ENCODE assay signal across 2 cellular contexts in genomic region chr1:91891969-91892368, GRCh38.
TF ChIP-seq lines count a peak whose summit lies in the region.

No MANE protein-coding gene starts in this region.

TF ChIP-seq in HCT116, 20 proteins besides CTCF, POLR2A, EP300 and RAD21:
- TF ChIP-seq SRF (IDR thresholded peaks at IDR 0.05; ENCODE audit: low read depth) = no peak

TF ChIP-seq in K562, 482 proteins besides CTCF, POLR2A, EP300 and RAD21:
- TF ChIP-seq TEAD1 (CRISPR knock-in tag; IDR thresholded peaks at IDR 0.05) = no peak
- TF ChIP-seq ZNF3 (CRISPR knock-in tag; IDR thresholded peaks at IDR 0.05) = no peak
- TF ChIP-seq ZBTB5 (IDR thresholded peaks at IDR 0.05) = no peak
- TF ChIP-seq SP1 (CRISPR knock-in tag; IDR thresholded peaks at IDR 0.05) = no peak
- TF ChIP-seq MYBL2 (IDR thresholded peaks at IDR 0.05; ENCODE audit: low read depth) = no peak
- no peak for TF ChIP-seq MYBL2 (CRISPR knock-in tag; IDR thresholded peaks at IDR 0.05; ENCODE audit: borderline replicate concordance)
- no peak for TF ChIP-seq E2F3 (CRISPR knock-in tag; IDR thresholded peaks at IDR 0.05)
- no peak for TF ChIP-seq ID3 (CRISPR knock-in tag; IDR thresholded peaks at IDR 0.05)
- no peak for TF ChIP-seq ID3 (tag; IDR thresholded peaks at IDR 0.05)
- TF ChIP-seq FOSL1 (tag; conservative IDR thresholded peaks at IDR 0.05) = no peak
- no peak for TF ChIP-seq TCFL5 (CRISPR knock-in tag; conservative IDR thresholded peaks at IDR 0.05)
- no peak for TF ChIP-seq ARNT (IDR thresholded peaks at IDR 0.05)
- no peak for TF ChIP-seq ETS2 (tag; IDR thresholded peaks at IDR 0.05; ENCODE audit: borderline replicate concordance, poor library complexity, severe bottlenecking)
- no peak for TF ChIP-seq TFE3 (CRISPR knock-in tag; IDR thresholded peaks at IDR 0.05)
- TF ChIP-seq ZFP30 (CRISPR knock-in tag; IDR thresholded peaks at IDR 0.05; ENCODE audit: borderline replicate concordance) = no peak
- no peak for TF ChIP-seq ZSCAN32 (CRISPR knock-in tag; IDR thresholded peaks at IDR 0.05)
- no peak for TF ChIP-seq NELFE (IDR thresholded peaks at IDR 0.05; ENCODE audit: insufficient read depth, insufficient read length)
- no peak for TF ChIP-seq ZNF639 (CRISPR knock-in tag; conservative IDR thresholded peaks at IDR 0.05 in 1 of 2, IDR thresholded peaks at IDR 0.05 in 1 of 2)
- no peak for TF ChIP-seq ATF1 (CRISPR knock-in tag; IDR thresholded peaks at IDR 0.05)
- no peak for TF ChIP-seq ATF1 (tag; IDR thresholded peaks at IDR 0.05)
